In genomic region chr6:28643017-28643740, GRCh38 we compare ENCODE assay signal across 9 cellular contexts.
A peak's percentile ranks its signal among the peaks of the same experiment; 100 is the strongest.
DNase-seq lines count a peak whose midpoint lies in the region; ATAC-seq and TF ChIP-seq lines count a peak whose summit lies in the region.
"Had no signal": no experiment of that assay in that cellular context is flagged by ENCODE, and none has a peak within 500 bp of the region (broad histone marks: within the 10 kb centered on the region; RNA-seq: fewer than 3 reads in every experiment).

No MANE protein-coding gene starts in this region.

- peak; percentile 38 to 56 for ATAC-seq in activated CD4-positive, CD25-positive, alpha-beta regulatory T cell treated with anti-CD3 and anti-CD28 coated beads, Interleukin-2, amount 50 U/mL, for 24 hours
- no peak for ATAC-seq in GM18517 (IDR thresholded peaks at IDR 0.05; ENCODE audit: unreplicated experiment)

- H3K4me3 ChIP-seq in cardiac fibroblast (replicated peaks in 1 of 2; ENCODE audit: low read depth in 2 of 2, low read length in 2 of 2): no peak overlapping the region

- no peak for DNase-seq in activated CD4-positive, CD25-positive, alpha-beta regulatory T cell (lab: John Stamatoyannopoulos, UW)
- DNase-seq in NCI-H69 (lab: John Stamatoyannopoulos, UW) (peak; percentile 84), cardiac fibroblast (ENCODE audit: low read depth in 2 of 2) (peak; percentile 71 to 93), medulla oblongata (ENCODE audit: extremely low spot score) (no peak), DMS79 treated with DMSO at 0.1 percent for 48 hours (lab: John Stamatoyannopoulos, UW) (no peak)
- peak; percentile 52 to 77 for DNase-seq in stimulated activated CD4-positive, alpha-beta T cell treated with anti-CD3 and anti-CD28 coated beads, Interleukin-2, amount 100 ng/mL, for 24 hours
- DNase-seq: activated naive CD8-positive, alpha-beta T cell treated with anti-CD3 and anti-CD28 coated beads, Interleukin-2, amount 10 ng/mL, durations not matched to agents 7 days and 5 days had no signal

- TF ChIP-seq CTCF in cardiac fibroblast (IDR thresholded peaks at IDR 0.05; ENCODE audit: low read depth, low read length): no peak

Comparison
In these comparisons a context has a peak if more than half of its experiments do, and no peak if none do; other contexts are left out.
1. DNase-seq: peak in NCI-H69 (single experiment), cardiac fibroblast (2 of 2) and stimulated activated CD4-positive, alpha-beta T cell treated with anti-CD3 and anti-CD28 coated beads, Interleukin-2, amount 100 ng/mL, for 24 hours (2 of 2); none in activated CD4-positive, CD25-positive, alpha-beta regulatory T cell (0 of 4), medulla oblongata (single experiment) and DMS79 treated with DMSO at 0.1 percent for 48 hours (single experiment).